In the genomic region with DNA sequence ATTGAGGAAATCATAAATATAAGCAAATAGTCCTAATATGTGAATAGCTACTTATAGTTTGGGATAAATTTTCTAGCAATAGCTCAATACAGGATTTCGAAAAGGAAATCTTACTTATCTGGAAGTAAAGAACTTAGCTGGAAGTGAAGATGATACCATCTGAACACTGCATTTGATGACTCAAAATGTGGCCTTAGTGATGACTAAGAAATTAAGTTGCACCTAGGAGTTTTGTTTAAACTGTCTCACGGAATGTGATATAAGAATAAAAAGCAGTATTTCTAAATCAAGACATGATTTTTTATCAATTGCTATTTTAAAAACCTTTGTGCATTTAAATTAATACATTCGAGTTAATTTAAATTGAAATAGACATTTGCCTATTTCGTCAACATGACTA, we compare ENCODE assay signal across 12 cellular contexts.
A peak's percentile ranks its signal among the peaks of the same experiment; 100 is the strongest.
DNase-seq lines count a peak whose midpoint lies in the region; ATAC-seq, FAIRE-seq and TF ChIP-seq lines count a peak whose summit lies in the region.
"Had no signal": no experiment of that assay in that cellular context is flagged by ENCODE, and none has a peak within 500 bp of the region (broad histone marks: within the 10 kb centered on the region; RNA-seq: fewer than 3 reads in every experiment).

No MANE protein-coding gene starts in this region.

- ATAC-seq in GM21786 (IDR thresholded peaks at IDR 0.05; ENCODE audit: unreplicated experiment), result no peak

- FAIRE-seq in H54 (lab: Jason Lieb, UNC), result peak; percentile 64

- no peak for TF ChIP-seq POLR2A in H54 (IDR thresholded peaks at IDR 0.05; ENCODE audit: low read depth, low read length)

- peak; percentile 85 for DNase-seq in ELR (ENCODE audit: low read depth)
- peak; percentile 35 for DNase-seq in H54 (ENCODE audit: insufficient read length, low spot score)
- DNase-seq in RPMI7951 (ENCODE audit: low read depth), result peak; percentile 71
- DNase-seq in glomerular visceral epithelial cell (ENCODE audit: extremely low spot score), result peak; percentile 18
- DNase-seq in 8988T, result no peak
- DNase-seq in NCI-H1048 (lab: John Stamatoyannopoulos, UW), result no peak
- no peak for DNase-seq in NCI-H187 (lab: John Stamatoyannopoulos, UW)
- DNase-seq: DMS79, H9, NCI-H146, tibial artery had no signal

Comparison
In these comparisons a context has a peak if more than half of its experiments do, and no peak if none do; other contexts are left out.
1. DNase-seq: peak in ELR (single experiment), H54 (single experiment), RPMI7951 (single experiment) and glomerular visceral epithelial cell (single experiment); none in 8988T (single experiment), NCI-H1048 (single experiment) and NCI-H187 (0 of 2).